13 cellular contexts compared by ENCODE assay signal in genomic region chr3:133595341-133595740, GRCh38. TPM values are rescaled to one million over a fixed set of nuclear protein-coding genes. Genes with fewer than 3 reads are reported as not detected.
DNase-seq lines count a peak whose midpoint lies in the region; ATAC-seq, FAIRE-seq and TF ChIP-seq lines count a peak whose summit lies in the region.
"Had no signal": no experiment of that assay in that cellular context is flagged by ENCODE, and none has a peak within 500 bp of the region (broad histone marks: within the 10 kb centered on the region; RNA-seq: fewer than 3 reads in every experiment).

No MANE protein-coding gene starts in this region.

- H3F3A ChIP-seq in PC-3 (ENCODE audit: low read length, unreplicated experiment), result peaks cover 6% of the 10 kb centered on the region

- H3K27ac Mint-ChIP-seq in astrocyte (ENCODE audit: unreplicated experiment), result no peak overlapping the region

- H3K27me3 ChIP-seq in PC-3 (ENCODE audit: low read length) (no peaks in the 10 kb centered on the region), astrocyte (ENCODE audit: insufficient read depth, low read length) (no peaks in the 10 kb centered on the region), skeletal muscle satellite cell (ENCODE audit: control insufficient read depth, insufficient read depth, low read length) (no peaks in the 10 kb centered on the region)
- H3K27me3 ChIP-seq: dorsolateral prefrontal cortex, gastroesophageal sphincter had no signal

- no peaks in the 10 kb centered on the region for H3K9me3 ChIP-seq in PC-3 (ENCODE audit: low read length)
- no peaks in the 10 kb centered on the region for H3K9me3 ChIP-seq in astrocyte (ENCODE audit: insufficient read depth, low read depth, low read length)
- no peaks in the 10 kb centered on the region for H3K9me3 ChIP-seq in skeletal muscle satellite cell (replicated peaks; ENCODE audit: low read length)
- H3K9me3 ChIP-seq: gastroesophageal sphincter had no signal

- H3K9ac ChIP-seq in PC-3 (ENCODE audit: low read length), result no peak overlapping the region
- H3K9ac ChIP-seq in astrocyte (ENCODE audit: low read length), result no peak overlapping the region
- no peak overlapping the region for H3K9ac ChIP-seq in skeletal muscle satellite cell (ENCODE audit: low read depth, low read length)

- no peaks in the 10 kb centered on the region for H3K36me3 Mint-ChIP-seq in astrocyte (ENCODE audit: low read depth, unreplicated experiment)

- H3K27me3 Mint-ChIP-seq in astrocyte (ENCODE audit: low read depth, unreplicated experiment), result no peaks in the 10 kb centered on the region

- H3K4me1 ChIP-seq in PC-3 (ENCODE audit: insufficient read depth, low read length) (peaks cover 25% of the 10 kb centered on the region; the same call in 1 of the 2 replicates), astrocyte (ENCODE audit: insufficient read depth, low read length) (peaks cover 18% of the 10 kb centered on the region), skeletal muscle satellite cell (ENCODE audit: control insufficient read depth, insufficient read depth, low read length) (peaks cover 35% of the 10 kb centered on the region)
- H3K4me1 ChIP-seq: gastroesophageal sphincter had no signal

- intact Hi-C loops in PC-3 (cut with micrococcal nuclease) (no loop called here), posterior vena cava (cut with DNase I) (no loop called here)

- H2AFZ ChIP-seq in PC-3 (ENCODE audit: low read length), result no peak overlapping the region
- H2AFZ ChIP-seq in astrocyte (ENCODE audit: low read depth, low read length), result no peak overlapping the region

- H3K36me3 ChIP-seq in PC-3 (ENCODE audit: low read depth, low read length) (no peaks in the 10 kb centered on the region), astrocyte (ENCODE audit: insufficient read depth, low read length) (no peaks in the 10 kb centered on the region), skeletal muscle satellite cell (ENCODE audit: insufficient read depth, low read length) (no peaks in the 10 kb centered on the region)

- BruUV-seq in PC-3 (replicated peaks; lab: Mats Ljungman, UMichigan), result no TSS peak

- TF ChIP-seq CTCF in PC-3 (conservative IDR thresholded peaks at IDR 0.05; ENCODE audit: low read depth, low read length) (no peak), astrocyte (IDR thresholded peaks at IDR 0.05; ENCODE audit: insufficient read depth, low read depth, low read length) (no peak)

- H3K4me3 ChIP-seq in PC-3 (ENCODE audit: low read length) (no peak overlapping the region), astrocyte (ENCODE audit: insufficient read depth, low read depth, low read length) (no peak overlapping the region), skeletal muscle satellite cell (ENCODE audit: low read length) (no peak overlapping the region)
- H3K4me3 ChIP-seq: dorsolateral prefrontal cortex, gastroesophageal sphincter, K562 had no signal

- DNase-seq in activated T-cell treated with anti-CD3 and anti-CD28 coated beads for 24 hours (ENCODE audit: low read depth), result peak; percentile 37
- no peak for DNase-seq in activated T-cell treated with anti-CD3 and anti-CD28 coated beads, Interleukin-2, amount 50 U/mL, for 48 hours
- DNase-seq in PC-3, result peak; percentile 38
- DNase-seq in astrocyte (ENCODE audit: low read depth), result peak; percentile 91
- no peak for DNase-seq in posterior vena cava (ENCODE audit: low spot score)
- DNase-seq in Ammon's horn (ENCODE audit: low spot score), result no peak
- DNase-seq: activated gamma-delta T cell treated with Interleukin-2 at 50 U/mL for 16 hours, dorsolateral prefrontal cortex, NCI-H2029 had no signal

- ATAC-seq in PC-3 (peak; percentile 39; the same call in 1 of the 2 replicates), HG03280 (IDR thresholded peaks at IDR 0.05; ENCODE audit: unreplicated experiment) (no peak)
- ATAC-seq: gastroesophageal sphincter, K562 had no signal

- H3K4me1 Mint-ChIP-seq in astrocyte (ENCODE audit: low read depth, unreplicated experiment), result peaks cover 33% of the 10 kb centered on the region

- H3K9me2 ChIP-seq in PC-3 (replicated peaks; ENCODE audit: low read length), result no peaks in the 10 kb centered on the region

- POLR2A ChIA-PET in PC-3 (lab: Charles Lee; ENCODE audit: unreplicated experiment), result no interaction called here

- no peak overlapping the region for H3K27ac ChIP-seq in PC-3 (ENCODE audit: low read length)
- H3K27ac ChIP-seq in astrocyte (ENCODE audit: low read depth, low read length), result peak overlapping the region; percentile 20
- H3K27ac ChIP-seq: dorsolateral prefrontal cortex, gastroesophageal sphincter had no signal

- H3K79me2 ChIP-seq in PC-3 (ENCODE audit: low read length), result no peaks in the 10 kb centered on the region
- no peaks in the 10 kb centered on the region for H3K79me2 ChIP-seq in astrocyte (ENCODE audit: insufficient read depth, low read length)

- H3K9me3 Mint-ChIP-seq in astrocyte (ENCODE audit: unreplicated experiment), result no peaks in the 10 kb centered on the region

- CTCF ChIA-PET in PC-3 (lab: Charles Lee), result no interaction called here

- peak overlapping the region; percentile 42 for H3K4me3 Mint-ChIP-seq in astrocyte (ENCODE audit: unreplicated experiment)

- H4K20me1 ChIP-seq in PC-3 (ENCODE audit: low read length), result no peaks in the 10 kb centered on the region
- H4K20me1 ChIP-seq in astrocyte (ENCODE audit: insufficient read depth, low read length), result peaks cover 3% of the 10 kb centered on the region

- no peak for FAIRE-seq in astrocyte (lab: Jason Lieb, UNC)
- FAIRE-seq: K562 had no signal

- H3K4me2 ChIP-seq in PC-3 (ENCODE audit: low read length) (no peak overlapping the region), astrocyte (ENCODE audit: low read length) (peak overlapping the region; percentile 44), skeletal muscle satellite cell (ENCODE audit: low read length) (peak overlapping the region; percentile 28)

RNA-seq across cellular contexts. Expression of gene CDV3, which starts 21.9 kb away (rescaled TPM):
- total RNA-seq in PC-3 (2014; rRNA removed), result 81.4 and 90.6 TPM in 2 replicates
- total RNA-seq in astrocyte, result 290 and 323 TPM in 2 replicates
- total RNA-seq in skeletal muscle satellite cell (2012; rRNA removed), result 121 and 149 TPM in 2 replicates
- total RNA-seq in posterior vena cava, result 100 to 1,000 TPM; 124 to 160 TPM

Comparison
In these comparisons a context has a peak if more than half of its experiments do, and no peak if none do; other contexts are left out.
1. DNase-seq: peak in activated T-cell treated with anti-CD3 and anti-CD28 coated beads for 24 hours (single experiment), PC-3 (single experiment) and astrocyte (single experiment); none in activated T-cell treated with anti-CD3 and anti-CD28 coated beads, Interleukin-2, amount 50 U/mL, for 48 hours (0 of 2), posterior vena cava (single experiment) and Ammon's horn (single experiment).